In the genomic region with DNA sequence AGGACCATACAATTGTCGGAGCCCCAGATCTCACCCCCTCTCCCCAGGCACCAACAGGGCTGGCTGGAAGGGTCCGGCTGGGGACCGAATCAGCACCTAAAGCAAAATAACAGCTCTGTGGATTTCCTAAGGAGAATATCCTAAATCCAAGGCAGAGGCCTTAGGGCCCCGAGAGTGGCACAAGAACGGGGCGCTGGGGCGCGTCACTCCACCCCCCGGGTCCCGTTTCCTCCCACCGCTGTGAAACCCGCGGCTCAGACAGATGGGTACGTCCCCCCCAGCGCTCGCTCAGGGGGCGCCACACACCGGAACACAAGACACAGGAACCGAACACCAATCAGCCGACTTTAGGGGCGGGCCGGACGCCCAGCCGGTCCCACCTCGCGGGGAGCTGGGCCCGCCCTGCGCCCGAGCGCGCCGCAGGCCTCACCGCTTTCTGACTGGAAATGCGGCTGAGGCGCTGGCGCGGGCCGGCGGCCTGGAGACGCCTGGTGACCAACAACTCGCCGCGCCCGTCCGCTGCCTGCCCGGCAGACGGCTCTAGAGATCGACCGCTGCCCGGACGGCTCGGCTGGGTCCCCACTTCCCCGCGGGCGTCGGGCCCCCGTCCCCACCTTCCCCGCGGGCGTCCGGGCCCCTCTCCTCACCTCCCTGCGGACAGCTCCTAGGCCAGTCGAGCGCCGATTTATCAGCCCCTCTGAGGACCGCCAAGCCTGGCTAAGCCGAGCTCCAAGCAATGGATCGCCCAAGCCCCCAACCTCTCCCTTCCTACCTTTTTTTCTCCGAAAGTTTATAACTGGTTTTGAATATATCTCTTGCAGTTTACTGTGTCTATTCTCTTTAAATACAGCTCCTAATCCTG, we compare ENCODE assay signal across 1 cellular context.
TF ChIP-seq lines count a peak whose summit lies in the region.

A gene with protein sequence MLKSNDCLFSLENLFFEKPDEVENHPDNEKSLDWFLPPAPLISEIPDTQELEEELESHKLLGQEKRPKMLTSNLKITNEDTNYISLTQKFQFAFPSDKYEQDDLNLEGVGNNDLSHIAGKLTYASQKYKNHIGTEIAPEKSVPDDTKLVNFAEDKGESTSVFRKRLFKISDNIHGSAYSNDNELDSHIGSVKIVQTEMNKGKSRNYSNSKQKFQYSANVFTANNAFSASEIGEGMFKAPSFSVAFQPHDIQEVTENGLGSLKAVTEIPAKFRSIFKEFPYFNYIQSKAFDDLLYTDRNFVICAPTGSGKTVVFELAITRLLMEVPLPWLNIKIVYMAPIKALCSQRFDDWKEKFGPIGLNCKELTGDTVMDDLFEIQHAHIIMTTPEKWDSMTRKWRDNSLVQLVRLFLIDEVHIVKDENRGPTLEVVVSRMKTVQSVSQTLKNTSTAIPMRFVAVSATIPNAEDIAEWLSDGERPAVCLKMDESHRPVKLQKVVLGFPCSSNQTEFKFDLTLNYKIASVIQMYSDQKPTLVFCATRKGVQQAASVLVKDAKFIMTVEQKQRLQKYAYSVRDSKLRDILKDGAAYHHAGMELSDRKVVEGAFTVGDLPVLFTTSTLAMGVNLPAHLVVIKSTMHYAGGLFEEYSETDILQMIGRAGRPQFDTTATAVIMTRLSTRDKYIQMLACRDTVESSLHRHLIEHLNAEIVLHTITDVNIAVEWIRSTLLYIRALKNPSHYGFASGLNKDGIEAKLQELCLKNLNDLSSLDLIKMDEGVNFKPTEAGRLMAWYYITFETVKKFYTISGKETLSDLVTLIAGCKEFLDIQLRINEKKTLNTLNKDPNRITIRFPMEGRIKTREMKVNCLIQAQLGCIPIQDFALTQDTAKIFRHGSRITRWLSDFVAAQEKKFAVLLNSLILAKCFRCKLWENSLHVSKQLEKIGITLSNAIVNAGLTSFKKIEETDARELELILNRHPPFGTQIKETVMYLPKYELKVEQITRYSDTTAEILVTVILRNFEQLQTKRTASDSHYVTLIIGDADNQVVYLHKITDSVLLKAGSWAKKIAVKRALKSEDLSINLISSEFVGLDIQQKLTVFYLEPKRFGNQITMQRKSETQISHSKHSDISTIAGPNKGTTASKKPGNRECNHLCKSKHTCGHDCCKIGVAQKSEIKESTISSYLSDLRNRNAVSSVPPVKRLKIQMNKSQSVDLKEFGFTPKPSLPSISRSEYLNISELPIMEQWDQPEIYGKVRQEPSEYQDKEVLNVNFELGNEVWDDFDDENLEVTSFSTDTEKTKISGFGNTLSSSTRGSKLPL (N-terminal part only) (minus strand): TSS at position 687 of the 862 bp plus-strand sequence. CDS start 3,755 bp downstream, outside the sequence.

TF ChIP-seq in GM12878, 131 proteins besides CTCF, POLR2A, EP300 and RAD21 (continued from another document):
- TF ChIP-seq IKZF1 (conservative IDR thresholded peaks at IDR 0.05): peak; percentile 24; the same call in 1 of the 2 replicates
- no peak for TF ChIP-seq ZNF622 (IDR thresholded peaks at IDR 0.05)
- no peak for TF ChIP-seq RFX5 (IDR thresholded peaks at IDR 0.05; ENCODE audit: low read depth, low read length)
- TF ChIP-seq HCFC1 (IDR thresholded peaks at IDR 0.05; ENCODE audit: low read length): no peak
- no peak for TF ChIP-seq CREM (IDR thresholded peaks at IDR 0.05; ENCODE audit: low read depth)
